9 cellular contexts compared by ENCODE assay signal in genomic region chr9:96027271-96028131, GRCh38.
DNase-seq lines count a peak whose midpoint lies in the region; ATAC-seq and TF ChIP-seq lines count a peak whose summit lies in the region.
"Had no signal": no experiment of that assay in that cellular context is flagged by ENCODE, and none has a peak within 500 bp of the region (broad histone marks: within the 10 kb centered on the region; RNA-seq: fewer than 3 reads in every experiment).

No MANE protein-coding gene starts in this region.

- H3K27ac ChIP-seq in GM23248, result no peak overlapping the region
- no peak overlapping the region for H3K27ac ChIP-seq in iPS-20b (ENCODE audit: low read length)
- no peak overlapping the region for H3K27ac ChIP-seq in gastrocnemius medialis
- H3K27ac ChIP-seq: SK-N-MC had no signal

- TF ChIP-seq POLR2A in gastrocnemius medialis (IDR thresholded peaks at IDR 0.05), result no peak

- ATAC-seq in gastrocnemius medialis (no peak), HG02678 (IDR thresholded peaks at IDR 0.05; ENCODE audit: unreplicated experiment) (no peak)

- H3K4me2 ChIP-seq in GM23248 (ENCODE audit: unreplicated experiment), result no peak overlapping the region

- no peaks in the 10 kb centered on the region for H3K79me2 ChIP-seq in GM23248 (ENCODE audit: insufficient read depth)

- no peaks in the 10 kb centered on the region; the same call in 1 of the 2 replicates for H4K20me1 ChIP-seq in GM23248 (ENCODE audit: insufficient read depth)

- no peak for TF ChIP-seq CTCF in astrocyte of the cerebellum (IDR thresholded peaks at IDR 0.05; ENCODE audit: low read depth, low read length, missing control alignments)
- no peak for TF ChIP-seq CTCF in gastrocnemius medialis (IDR thresholded peaks at IDR 0.05 in 4 of 5, conservative IDR thresholded peaks at IDR 0.05 in 1 of 5)

- intact Hi-C loops in gastrocnemius medialis (cut with DNase I; ENCODE audit: low total_unique reads), result no loop called here

- in situ Hi-C loops in GM23248 (cut with MboI), result no loop called here
- in situ Hi-C loops in astrocyte of the cerebellum (cut with HindIII; ENCODE audit: low sequenced_read_pairs), result no loop called here
- in situ Hi-C loops in gastrocnemius medialis (cut with MboI; ENCODE audit: low sequenced_read_pairs in 4 of 4), result no loop called here

- no peak overlapping the region for H2AFZ ChIP-seq in GM23248

- no peaks in the 10 kb centered on the region for H3K4me1 ChIP-seq in GM23248 (ENCODE audit: insufficient read depth)
- H3K4me1 ChIP-seq in iPS-20b (ENCODE audit: insufficient read depth, low read length), result peaks cover 5% of the 10 kb centered on the region; the same call in 1 of the 2 replicates
- peaks cover 4 to 9% of the 10 kb centered on the region in 2 donors for H3K4me1 ChIP-seq in gastrocnemius medialis

- H3F3A ChIP-seq in GM23248 (ENCODE audit: insufficient read depth), result no peaks in the 10 kb centered on the region

- H3K9ac ChIP-seq in GM23248 (no peak overlapping the region), iPS-20b (ENCODE audit: low read depth, low read length) (no peak overlapping the region)

- no peaks in the 10 kb centered on the region for H3K9me3 ChIP-seq in GM23248 (ENCODE audit: low read depth)
- H3K9me3 ChIP-seq in iPS-20b (ENCODE audit: insufficient read depth, low read depth, low read length), result no peaks in the 10 kb centered on the region
- no peaks in the 10 kb centered on the region for H3K9me3 ChIP-seq in gastrocnemius medialis

- H3K4me3 ChIP-seq in GM23248 (no peak overlapping the region), astrocyte of the cerebellum (ENCODE audit: low read depth, low read length) (peak overlapping the region; percentile 9), iPS-20b (ENCODE audit: low read length) (peak overlapping the region; percentile 62), gastrocnemius medialis (peak overlapping the region; percentile 23 to 52 (median 36))
- H3K4me3 ChIP-seq: SK-N-MC had no signal

- H3K36me3 ChIP-seq in GM23248 (ENCODE audit: low read depth), result no peaks in the 10 kb centered on the region
- H3K36me3 ChIP-seq in iPS-20b (ENCODE audit: insufficient read depth, low read depth, low read length), result no peaks in the 10 kb centered on the region
- no peaks in the 10 kb centered on the region for H3K36me3 ChIP-seq in gastrocnemius medialis

- 35 to 37% methylated on average over 49 to 59 of the region's 71 CpGs for WGBS in GM23248 (ENCODE audit: low coverage in 1 of 2, low lambda C conversion rate in 2 of 2, missing lambda C conversion rate in 2 of 2), 2 experiments

- DNase-seq in GM23248 (peak; percentile 7), astrocyte of the cerebellum (ENCODE audit: low read depth) (no peak), gastrocnemius medialis (no peak), NCI-H69 (lab: John Stamatoyannopoulos, UW) (no peak), NCI-H1436 treated with DMSO at 0.1 percent for 48 hours (lab: John Stamatoyannopoulos, UW) (no peak), DMS53 (lab: John Stamatoyannopoulos, UW) (no peak)

- H3K27me3 ChIP-seq in GM23248 (replicated peaks; ENCODE audit: insufficient read depth) (peaks cover 44% of the 10 kb centered on the region), iPS-20b (ENCODE audit: insufficient read depth, low read length) (peaks cover 74% of the 10 kb centered on the region), gastrocnemius medialis (peaks cover 15 to 25% (median 18%) of the 10 kb centered on the region in 3 donors)

- H3K9me2 ChIP-seq in GM23248 (ENCODE audit: insufficient read depth), result no peaks in the 10 kb centered on the region
